In the genomic region with DNA sequence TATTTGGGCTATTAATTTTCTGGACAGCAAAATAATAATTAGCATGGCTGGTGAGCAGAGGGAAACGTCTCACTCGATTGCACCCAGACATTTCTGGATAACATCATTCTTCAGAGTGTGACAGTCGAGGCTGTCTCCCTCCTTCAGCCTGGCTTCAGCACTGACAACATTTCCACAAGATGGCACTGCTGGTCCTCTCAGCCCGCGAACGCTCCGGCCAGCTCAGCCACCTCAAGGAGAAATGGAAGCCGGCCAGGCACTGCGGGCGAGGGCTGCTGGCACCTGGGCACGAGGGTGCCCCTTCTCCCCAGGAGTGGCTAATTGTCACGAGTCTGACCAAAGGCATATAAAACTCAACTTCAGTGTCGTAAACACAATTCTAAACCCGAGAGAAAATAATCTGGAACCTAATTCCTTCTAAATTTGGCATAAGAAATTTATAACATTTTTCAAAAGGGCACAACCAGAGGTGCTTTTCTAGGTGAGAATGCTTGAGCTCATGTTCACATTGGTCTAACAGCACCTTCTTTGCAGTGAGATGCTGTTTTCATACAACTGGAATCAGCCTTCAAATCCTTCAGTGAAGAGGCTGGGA, we compare ENCODE assay signal across 8 cellular contexts.
DNase-seq lines count a peak whose midpoint lies in the region; ATAC-seq, FAIRE-seq and TF ChIP-seq lines count a peak whose summit lies in the region.

No MANE protein-coding gene starts in this region.

- no peak overlapping the region for H2BK5ac ChIP-seq in H1 (ENCODE audit: low read depth, low read length)

- intact Hi-C loops in upper lobe of right lung (cut with DNase I) = no loop called here

- DNase-seq in DMS53 treated with DMSO at 0.1 percent for 48 hours (lab: John Stamatoyannopoulos, UW; ENCODE audit: unreplicated experiment) (peak; percentile 63), RCC 7860 (ENCODE audit: low spot score) (peak; percentile 80), H1 (ENCODE audit: low read depth in 1 of 2, low spot score in 2 of 2) (peak in 1 of 2 experiments; percentile 76), medulla oblongata (ENCODE audit: extremely low spot score) (peak; percentile 84), upper lobe of right lung (peak; percentile 89)

- H3K79me2 ChIP-seq in KMS-11 (ENCODE audit: insufficient read depth, low read depth) (no peaks in the 10 kb centered on the region), H1 (ENCODE audit: control insufficient read depth in 1 of 2, insufficient read depth in 2 of 2, low read length in 2 of 2) (no peaks in the 10 kb centered on the region)

- H3K4me1 ChIP-seq in KMS-11 (ENCODE audit: low read depth, poor library complexity, severe bottlenecking) (peaks cover 3% of the 10 kb centered on the region), H1 (replicated peaks in 1 of 4; ENCODE audit: control insufficient read depth in 3 of 4, insufficient read depth in 4 of 4, low read length in 3 of 4) (peaks cover 0 to 3% (median 2%) of the 10 kb centered on the region in 4 experiments; a peak in 3 of 7 replicates), upper lobe of right lung (no peaks in the 10 kb centered on the region)

- H3K36me3 Mint-ChIP-seq in activated T-helper 17 cell treated with anti-CD3 and anti-CD28 coated beads, Interleukin-2, amount 50 U/mL, for 72 hours (ENCODE audit: low read depth) = peaks cover 4% of the 10 kb centered on the region

- H3K4me3 ChIP-seq in KMS-11 (IDR thresholded peaks at IDR 0.05; ENCODE audit: insufficient read depth, low read depth, low read length) (no peak overlapping the region), H1 (ENCODE audit: extremely low read depth in 1 of 4, insufficient read depth in 2 of 4, low read depth in 3 of 4, low read length in 4 of 4) (no peak overlapping the region), upper lobe of right lung (no peak overlapping the region)

- H3K56ac ChIP-seq in H1 (replicated peaks; ENCODE audit: insufficient read length, low read depth, low read length) = no peak overlapping the region

- no peaks in the 10 kb centered on the region for H3K9me3 ChIP-seq in H1 (ENCODE audit: insufficient read depth in 2 of 2, low read depth in 1 of 2, low read length in 1 of 2)
- H3K9me3 ChIP-seq in upper lobe of right lung = no peaks in the 10 kb centered on the region

- H2BK12ac ChIP-seq in H1 (ENCODE audit: low read depth, low read length) = no peak overlapping the region

- no peak overlapping the region for H2AK5ac ChIP-seq in H1 (ENCODE audit: low read depth, low read length)

- no peak overlapping the region for H4K8ac ChIP-seq in H1 (ENCODE audit: extremely low read depth, insufficient read depth, low read length)

- no peak overlapping the region for H3K23ac ChIP-seq in H1 (ENCODE audit: insufficient read length)

- no peaks in the 10 kb centered on the region for H3K27me3 ChIP-seq in KMS-11 (ENCODE audit: insufficient read depth, low read depth)
- no peaks in the 10 kb centered on the region for H3K27me3 ChIP-seq in H1 (replicated peaks in 1 of 4; ENCODE audit: control insufficient read depth in 3 of 4, extremely low read depth in 1 of 4, insufficient read depth in 3 of 4, low read length in 3 of 4)
- no peaks in the 10 kb centered on the region for H3K27me3 ChIP-seq in upper lobe of right lung

- no peaks in the 10 kb centered on the region for H3K9me3 Mint-ChIP-seq in activated T-helper 17 cell treated with anti-CD3 and anti-CD28 coated beads, Interleukin-2, amount 50 U/mL, for 72 hours

- TF ChIP-seq CTCF in KMS-11 (conservative IDR thresholded peaks at IDR 0.05; ENCODE audit: low read depth, low read length) = peak; percentile 42
- TF ChIP-seq CTCF in H1 (IDR thresholded peaks at IDR 0.05; ENCODE audit: control extremely low read depth in 1 of 3, insufficient read depth in 1 of 3, low read depth in 1 of 3, low read length in 3 of 3) = peak; percentile 85 to 88 (median 88)
- peak; percentile 77 for TF ChIP-seq CTCF in upper lobe of right lung (IDR thresholded peaks at IDR 0.05)

- H3K79me1 ChIP-seq in H1 (ENCODE audit: low read depth, low read length) = no peaks in the 10 kb centered on the region; the same call in 1 of the 2 replicates

- no peak overlapping the region for H4K91ac ChIP-seq in H1 (replicated peaks; ENCODE audit: insufficient read length, low read length)

- H3K4me3 Mint-ChIP-seq in activated T-helper 17 cell treated with anti-CD3 and anti-CD28 coated beads, Interleukin-2, amount 50 U/mL, for 72 hours = no peak overlapping the region

- H3K4me2 ChIP-seq in KMS-11 = no peak overlapping the region
- H3K4me2 ChIP-seq in H1 (ENCODE audit: insufficient read depth in 1 of 2, low read depth in 2 of 2, low read length in 2 of 2) = no peak overlapping the region

- H2AFZ ChIP-seq in KMS-11 (ENCODE audit: low read depth) (no peak overlapping the region), H1 (ENCODE audit: low read length) (no peak overlapping the region)

- CTCF ChIA-PET in H1 (lab: Charles Lee; ENCODE audit: partially characterized antibody) = interaction anchor here (0.6 to 9.6 kb wide), 30 partner anchors 8 to 641 kb away, joined by 3 to 132 read pairs (median 5); no protein-coding TSS in a partner anchor

- no peak for TF ChIP-seq EP300 in H1 (IDR thresholded peaks at IDR 0.05; ENCODE audit: borderline replicate concordance in 1 of 2, low read depth in 2 of 2, low read length in 2 of 2)

- H3K23me2 ChIP-seq in H1 (ENCODE audit: low read depth, low read length) = no peaks in the 10 kb centered on the region

- TF ChIP-seq RAD21 in H1 (IDR thresholded peaks at IDR 0.05 in 1 of 2, conservative IDR thresholded peaks at IDR 0.05 in 1 of 2; ENCODE audit: low read depth in 2 of 2, low read length in 2 of 2) = peak; percentile 92 to 94

- no peak overlapping the region for H3K27ac Mint-ChIP-seq in activated T-helper 17 cell treated with anti-CD3 and anti-CD28 coated beads, Interleukin-2, amount 50 U/mL, for 72 hours

- no peak overlapping the region for H2BK15ac ChIP-seq in H1 (ENCODE audit: low read length)

- no peak for TF ChIP-seq POLR2A in H1 (IDR thresholded peaks at IDR 0.05; ENCODE audit: control extremely low read depth in 1 of 2, low read depth in 2 of 2, low read length in 2 of 2)

- no peaks in the 10 kb centered on the region for H3K27me3 Mint-ChIP-seq in activated T-helper 17 cell treated with anti-CD3 and anti-CD28 coated beads, Interleukin-2, amount 50 U/mL, for 72 hours

- no peak overlapping the region for H2BK20ac ChIP-seq in H1 (ENCODE audit: low read length)

- POLR2A ChIA-PET in H1 (lab: Charles Lee; ENCODE audit: partially characterized antibody) = no interaction called here

- FAIRE-seq in RCC 7860 (lab: Jason Lieb, UNC) (peak; percentile 69), H1 (lab: Jason Lieb, UNC) (no peak)

- no peak overlapping the region for H4K5ac ChIP-seq in H1 (ENCODE audit: insufficient read length, low read depth, low read length)

- no peak overlapping the region for H2BK120ac ChIP-seq in H1 (replicated peaks; ENCODE audit: low read depth, low read length)

- peaks cover 8% of the 10 kb centered on the region for H3K4me1 Mint-ChIP-seq in activated T-helper 17 cell treated with anti-CD3 and anti-CD28 coated beads, Interleukin-2, amount 50 U/mL, for 72 hours

- H3K9ac ChIP-seq in KMS-11 (no peak overlapping the region), H1 (replicated peaks in 1 of 4; ENCODE audit: extremely low read depth in 1 of 4, low read depth in 3 of 4, low read length in 3 of 4) (no peak overlapping the region)

- H3K4ac ChIP-seq in H1 (replicated peaks; ENCODE audit: insufficient read length, low read depth, low read length) = no peak overlapping the region

- 45% methylated on average over 14 of the region's 14 CpGs; no CpG with 5 or more reads in 1 of the 2 experiments for WGBS in H1 (ENCODE audit: extremely low coverage in 1 of 2, insufficient coverage in 1 of 2, insufficient read length in 1 of 2, insufficient replicate concordance in 2 of 2, low coverage in 1 of 2, low lambda C conversion rate in 2 of 2, missing lambda C conversion rate in 1 of 2), 2 experiments

- no peak overlapping the region for H3K14ac ChIP-seq in H1 (ENCODE audit: insufficient read length)

- ATAC-seq in GM19455 (IDR thresholded peaks at IDR 0.05; ENCODE audit: unreplicated experiment) (peak; percentile 43), upper lobe of right lung (peak; percentile 94)
- ATAC-seq in activated T-helper 17 cell treated with anti-CD3 and anti-CD28 coated beads, Interleukin-2, amount 50 U/mL, for 72 hours (replicated peaks) = no peak

- no peak overlapping the region for H3K18ac ChIP-seq in H1 (ENCODE audit: extremely low read depth, low read length)

- H3K27ac ChIP-seq in KMS-11 (no peak overlapping the region), H1 (ENCODE audit: low read depth, low read length) (no peak overlapping the region), upper lobe of right lung (no peak overlapping the region)

- H4K20me1 ChIP-seq in KMS-11 (ENCODE audit: insufficient read depth) (0 out of 2 replicates have a peak, but pooled peaks cover 3% of the 10 kb centered on the region), H1 (replicated peaks in 1 of 2; ENCODE audit: control insufficient read depth in 1 of 2, insufficient read depth in 2 of 2, low read length in 2 of 2) (no peaks in the 10 kb centered on the region)

- H3K36me3 ChIP-seq in KMS-11 (ENCODE audit: insufficient read depth) (no peaks in the 10 kb centered on the region), H1 (ENCODE audit: control insufficient read depth in 2 of 4, insufficient read depth in 4 of 4, low read length in 3 of 4) (no peaks in the 10 kb centered on the region), upper lobe of right lung (no peaks in the 10 kb centered on the region)

TF ChIP-seq in H1, 55 proteins besides CTCF, POLR2A, EP300 and RAD21:
- TF ChIP-seq HDAC2 (IDR thresholded peaks at IDR 0.05; ENCODE audit: borderline replicate concordance in 1 of 2, low read depth in 2 of 2, low read length in 2 of 2) (no peak), YY1 (IDR thresholded peaks at IDR 0.05; ENCODE audit: low read depth, low read length) (peak; percentile 78)
